Comparison of ENCODE assay signal across 8 cellular contexts in genomic region chr3:148727242-148727641, GRCh38. TPM values are rescaled to one million over a fixed set of nuclear protein-coding genes. Genes with fewer than 3 reads are reported as not detected.
DNase-seq lines count a peak whose midpoint lies in the region; ATAC-seq, FAIRE-seq and TF ChIP-seq lines count a peak whose summit lies in the region.

No MANE protein-coding gene starts in this region.

- H3F3A ChIP-seq in PC-3 (ENCODE audit: low read length, unreplicated experiment): no peaks in the 10 kb centered on the region

- no peaks in the 10 kb centered on the region for H3K9me1 ChIP-seq in endothelial cell of umbilical vein (replicated peaks; ENCODE audit: control insufficient read depth, extremely low read depth, insufficient read depth, low read length)

- H3K27me3 ChIP-seq in PC-3 (ENCODE audit: low read length) (peaks cover 25% of the 10 kb centered on the region; the same call in 1 of the 2 replicates), endothelial cell of umbilical vein (ENCODE audit: control insufficient read depth in 2 of 2, insufficient read depth in 2 of 2, low read length in 2 of 2) (peaks cover 0 to 14% of the 10 kb centered on the region in 2 experiments)

- H3K4me1 ChIP-seq in PC-3 (ENCODE audit: insufficient read depth, low read length): no peaks in the 10 kb centered on the region
- no peaks in the 10 kb centered on the region for H3K4me1 ChIP-seq in endothelial cell of umbilical vein (ENCODE audit: control insufficient read depth, extremely low read depth, insufficient read depth, low read length)

- TF ChIP-seq CTCF in PC-3 (conservative IDR thresholded peaks at IDR 0.05; ENCODE audit: low read depth, low read length) (peak; percentile 49), endothelial cell of umbilical vein (IDR thresholded peaks at IDR 0.05; ENCODE audit: extremely low read depth in 1 of 2, insufficient read depth in 1 of 2, low read depth in 1 of 2, low read length in 2 of 2) (peak in 1 of 2 donors; percentile 7)

- FAIRE-seq in endothelial cell of umbilical vein (lab: Jason Lieb, UNC): peak; percentile 55

- H3K4me3 ChIP-seq in PC-3 (ENCODE audit: low read length) (no peak overlapping the region), endothelial cell of umbilical vein (replicated peaks in 1 of 3; ENCODE audit: insufficient read depth in 1 of 3, low read depth in 1 of 3, low read length in 3 of 3) (no peak overlapping the region)

- H3K4me2 ChIP-seq in PC-3 (ENCODE audit: low read length) (no peak overlapping the region), endothelial cell of umbilical vein (ENCODE audit: insufficient read depth, low read length) (no peak overlapping the region)

- H4K20me1 ChIP-seq in PC-3 (ENCODE audit: low read length) (no peaks in the 10 kb centered on the region), endothelial cell of umbilical vein (replicated peaks; ENCODE audit: control insufficient read depth, extremely low read depth, insufficient read depth, low read length) (no peaks in the 10 kb centered on the region)

- DNase-seq in NCI-H510A treated with DMSO at 0.1 percent for 48 hours (lab: John Stamatoyannopoulos, UW) (peak; percentile 45), NCI-H510A (lab: John Stamatoyannopoulos, UW) (no peak), PC-3 (peak; percentile 34), endothelial cell of umbilical vein (ENCODE audit: low read depth, low spot score) (no peak), occipital lobe (lab: John Stamatoyannopoulos, UW) (peak; percentile 30)
- DNase-seq in effector CD8-positive, alpha-beta T cell (lab: John Stamatoyannopoulos, UW): no peak

- no peaks in the 10 kb centered on the region for H3K9me2 ChIP-seq in PC-3 (replicated peaks; ENCODE audit: low read length)

- TF ChIP-seq EP300 in Ishikawa (IDR thresholded peaks at IDR 0.05; ENCODE audit: borderline replicate concordance): no peak

- CTCF ChIA-PET in PC-3 (lab: Charles Lee) (no interaction called here), endothelial cell of umbilical vein (lab: Charles Lee) (interaction anchor here (0.7 to 1.8 kb wide), 4 partner anchors 9 to 347 kb away, joined by 3 to 6 read pairs (median 3); no protein-coding TSS in a partner anchor)

- H3K9me3 ChIP-seq in PC-3 (ENCODE audit: low read length) (no peaks in the 10 kb centered on the region), endothelial cell of umbilical vein (replicated peaks; ENCODE audit: control insufficient read depth, insufficient read depth, low read length) (no peaks in the 10 kb centered on the region)

- H2AFZ ChIP-seq in PC-3 (ENCODE audit: low read length): no peak overlapping the region
- H2AFZ ChIP-seq in endothelial cell of umbilical vein (ENCODE audit: low read depth, low read length): no peak overlapping the region

- BruUV-seq in PC-3 (replicated peaks; lab: Mats Ljungman, UMichigan) (no TSS peak), endothelial cell of umbilical vein (replicated peaks; lab: Mats Ljungman, UMichigan) (no TSS peak)

- peak; percentile 76 for TF ChIP-seq RAD21 in Ishikawa (IDR thresholded peaks at IDR 0.05; ENCODE audit: low read depth)

- TF ChIP-seq POLR2A in endothelial cell of umbilical vein (IDR thresholded peaks at IDR 0.05; ENCODE audit: low read depth, low read length): no peak

- ATAC-seq in GM21737 (IDR thresholded peaks at IDR 0.05; ENCODE audit: unreplicated experiment) (peak; percentile 82), PC-3 (no peak)

- H3K27ac ChIP-seq in PC-3 (ENCODE audit: low read length) (no peak overlapping the region), endothelial cell of umbilical vein (ENCODE audit: insufficient read depth, low read depth, low read length) (no peak overlapping the region)

- H3K79me2 ChIP-seq in PC-3 (ENCODE audit: low read length) (no peaks in the 10 kb centered on the region), endothelial cell of umbilical vein (ENCODE audit: control insufficient read depth, insufficient read depth, low read length) (no peaks in the 10 kb centered on the region)

- intact Hi-C loops in PC-3 (cut with micrococcal nuclease) (no loop called here), endothelial cell of umbilical vein (cut with micrococcal nuclease) (loop anchor here (1.0 kb wide), 2 partner anchors 216 to 220 kb away; no protein-coding TSS in a partner anchor)

- no peaks in the 10 kb centered on the region for H3K36me3 ChIP-seq in PC-3 (ENCODE audit: low read depth, low read length)
- no peaks in the 10 kb centered on the region for H3K36me3 ChIP-seq in endothelial cell of umbilical vein (ENCODE audit: control insufficient read depth in 2 of 2, extremely low read depth in 1 of 2, insufficient read depth in 2 of 2, low read length in 2 of 2)

- POLR2A ChIA-PET in PC-3 (lab: Charles Lee; ENCODE audit: unreplicated experiment) (no interaction called here), endothelial cell of umbilical vein (lab: Charles Lee) (no interaction called here)

- dilution Hi-C loops in endothelial cell of umbilical vein (cut with MboI; ENCODE audit: extremely low pct_ligation_motif_present, low sequenced_read_pairs): no loop called here

- H3K9ac ChIP-seq in PC-3 (ENCODE audit: low read length): no peak overlapping the region
- H3K9ac ChIP-seq in endothelial cell of umbilical vein (replicated peaks; ENCODE audit: extremely low read depth, insufficient read depth, low read length): no peak overlapping the region

TF ChIP-seq in Ishikawa, 13 proteins besides CTCF, POLR2A, EP300 and RAD21 (continues in another document):
- TF ChIP-seq YY1 (IDR thresholded peaks at IDR 0.05; ENCODE audit: low read depth): no peak
- TF ChIP-seq FOXM1 (IDR thresholded peaks at IDR 0.05; ENCODE audit: borderline replicate concordance, low read depth): no peak
- TF ChIP-seq EGR1 (IDR thresholded peaks at IDR 0.05): no peak
- no peak for TF ChIP-seq REST (IDR thresholded peaks at IDR 0.05; ENCODE audit: low read depth)

TF ChIP-seq in endothelial cell of umbilical vein, 7 proteins besides CTCF, POLR2A, EP300 and RAD21:
- TF ChIP-seq EZH2 (IDR thresholded peaks at IDR 0.05; ENCODE audit: borderline replicate concordance, low read depth, low read length, severe bottlenecking): no peak
- no peak for TF ChIP-seq MYC (IDR thresholded peaks at IDR 0.05; ENCODE audit: low read depth, low read length)
- TF ChIP-seq JUN (IDR thresholded peaks at IDR 0.05; ENCODE audit: borderline replicate concordance, insufficient read depth, insufficient read length, low read depth): no peak
- TF ChIP-seq POLR2AphosphoS5 (IDR thresholded peaks at IDR 0.05; ENCODE audit: insufficient read depth, low read depth, low read length): no peak
- no peak for TF ChIP-seq FOS (IDR thresholded peaks at IDR 0.05; ENCODE audit: borderline replicate concordance, insufficient read depth, low read length)
- no peak for TF ChIP-seq MAX (IDR thresholded peaks at IDR 0.05; ENCODE audit: insufficient read depth, insufficient read length)
- no peak for TF ChIP-seq GATA2 (IDR thresholded peaks at IDR 0.05; ENCODE audit: insufficient read depth, insufficient read length, low read depth, low read length)

RNA-seq across cellular contexts. Expression of gene AGTR1, which starts 29.5 kb away (rescaled TPM):
- total RNA-seq in PC-3 (2014; rRNA removed): 0.15 TPM in 1 of 2 replicates, not detected in the other
- not detected in 2 replicates for total RNA-seq in endothelial cell of umbilical vein
- polyA plus RNA-seq in endothelial cell of umbilical vein: not detected in 2 replicates
- polyA plus RNA-seq in endothelial cell of umbilical vein (2011; cell fraction: cytosol; rRNA removed): not detected in 2 replicates
- polyA plus RNA-seq in endothelial cell of umbilical vein (2011; cell fraction: nucleus; rRNA removed): not detected in 2 replicates
- polyA plus RNA-seq in endothelial cell of umbilical vein (2012): not detected in 2 replicates
- not detected in 2 replicates for polyA minus RNA-seq in endothelial cell of umbilical vein
- not detected for polyA minus RNA-seq in endothelial cell of umbilical vein (2011; cell fraction: cytosol; rRNA and poly(A)+ RNA removed)
- not detected in 2 replicates for polyA minus RNA-seq in endothelial cell of umbilical vein (2011; cell fraction: nucleus; rRNA and poly(A)+ RNA removed)
- total RNA-seq in occipital lobe: 2.0 TPM

Comparison
In these comparisons a context has a peak if more than half of its experiments do, and no peak if none do; other contexts are left out.
1. DNase-seq: peak in NCI-H510A treated with DMSO at 0.1 percent for 48 hours (single experiment), PC-3 (single experiment) and occipital lobe (single experiment); none in NCI-H510A (single experiment), endothelial cell of umbilical vein (single experiment) and effector CD8-positive, alpha-beta T cell (single experiment).